ENCODE assay signal across 8 cellular contexts in the genomic region with DNA sequence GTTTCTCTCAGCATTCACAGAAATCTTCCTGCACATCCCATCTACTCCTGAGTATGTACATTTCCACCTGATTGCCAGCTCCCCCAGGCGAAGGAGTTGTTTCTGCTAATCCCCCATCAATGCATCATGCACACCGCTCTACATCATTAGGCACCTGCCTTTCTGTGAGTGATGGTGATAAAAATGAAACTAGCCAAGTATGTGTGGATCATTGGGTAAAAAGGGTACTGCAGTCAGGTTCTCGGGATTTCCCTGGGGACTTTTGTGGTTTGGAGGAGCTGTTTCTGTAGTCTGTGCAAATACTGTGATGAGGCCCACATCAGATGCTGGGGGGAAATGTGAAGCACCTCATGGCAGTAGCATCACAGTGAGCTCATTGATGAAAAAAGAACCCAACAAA. TPM values are rescaled to one million over a fixed set of nuclear protein-coding genes. Genes with fewer than 3 reads are reported as not detected.
A peak's percentile ranks its signal among the peaks of the same experiment; 100 is the strongest.
DNase-seq lines count a peak whose midpoint lies in the region; ATAC-seq, FAIRE-seq and TF ChIP-seq lines count a peak whose summit lies in the region.

No MANE protein-coding gene starts in this region.

- POLR2A ChIA-PET in OCI-LY7 (lab: Charles Lee) = interaction anchor here (0.6 to 2.3 kb wide), 8 partner anchors 8 to 152 kb away, joined by 3 to 9 read pairs (median 4); no protein-coding TSS in a partner anchor

- no peak overlapping the region for H3K9ac ChIP-seq in astrocyte (ENCODE audit: low read length)
- no peak overlapping the region for H3K9ac ChIP-seq in smooth muscle cell (ENCODE audit: low read depth)

- H3K9me2 ChIP-seq in OCI-LY7 (ENCODE audit: insufficient read depth, low read length) = no peaks in the 10 kb centered on the region

- H2AFZ ChIP-seq in OCI-LY7 (ENCODE audit: low read length) (no peak overlapping the region), astrocyte (ENCODE audit: low read depth, low read length) (no peak overlapping the region), smooth muscle cell (ENCODE audit: low read depth) (no peak overlapping the region)

- no peaks in the 10 kb centered on the region for H3K27me3 Mint-ChIP-seq in astrocyte (ENCODE audit: low read depth, unreplicated experiment)

- H3K9me3 ChIP-seq in OCI-LY7 (ENCODE audit: low read length) = peaks cover 13% of the 10 kb centered on the region; the same call in 1 of the 2 replicates
- no peaks in the 10 kb centered on the region for H3K9me3 ChIP-seq in astrocyte (ENCODE audit: insufficient read depth, low read depth, low read length)
- no peaks in the 10 kb centered on the region for H3K9me3 ChIP-seq in smooth muscle cell (replicated peaks; ENCODE audit: low read depth)

- TF ChIP-seq CTCF in OCI-LY7 (conservative IDR thresholded peaks at IDR 0.05; ENCODE audit: low read length) = no peak
- TF ChIP-seq CTCF in astrocyte (IDR thresholded peaks at IDR 0.05; ENCODE audit: insufficient read depth, low read depth, low read length) = no peak
- TF ChIP-seq CTCF in smooth muscle cell (IDR thresholded peaks at IDR 0.05; ENCODE audit: borderline replicate concordance, insufficient read depth, poor library complexity, severe bottlenecking) = no peak

- H4K20me1 ChIP-seq in OCI-LY7 (ENCODE audit: insufficient read depth, low read length) (no peaks in the 10 kb centered on the region), astrocyte (ENCODE audit: insufficient read depth, low read length) (no peaks in the 10 kb centered on the region), smooth muscle cell (ENCODE audit: low read depth) (no peaks in the 10 kb centered on the region)

- peaks cover 3% of the 10 kb centered on the region for H3K4me1 Mint-ChIP-seq in astrocyte (ENCODE audit: low read depth, unreplicated experiment)

- DNase-seq in OCI-LY7 (ENCODE audit: low spot score) (peak; percentile 40), astrocyte (ENCODE audit: low read depth) (peak; percentile 21), erythroblast (lab: John Stamatoyannopoulos, UW) (no peak), smooth muscle cell (lab: John Stamatoyannopoulos, UW; ENCODE audit: unreplicated experiment) (no peak), LoVo (ENCODE audit: low spot score) (no peak)
- peak; percentile 81 for DNase-seq in stimulated activated naive CD4-positive, alpha-beta T cell treated with Interleukin-2 at 50 U/mL for 16 hours (lab: John Stamatoyannopoulos, UW)

- H3K9me3 Mint-ChIP-seq in astrocyte (ENCODE audit: unreplicated experiment) = peaks cover 5% of the 10 kb centered on the region

- WGBS in smooth muscle cell (ENCODE audit: low lambda C conversion rate) = 84% methylated on average over 3 of the region's 3 CpGs

- H3K27ac ChIP-seq in OCI-LY7 (ENCODE audit: low read depth, low read length, poor library complexity, severe bottlenecking) = no peak overlapping the region
- no peak overlapping the region for H3K27ac ChIP-seq in astrocyte (ENCODE audit: low read depth, low read length)
- no peak overlapping the region for H3K27ac ChIP-seq in smooth muscle cell (ENCODE audit: low read depth)

- H3K36me3 ChIP-seq in OCI-LY7 (ENCODE audit: insufficient read depth, low read length) (0 out of 2 replicates have a peak, but pooled peaks cover 7% of the 10 kb centered on the region), astrocyte (ENCODE audit: insufficient read depth, low read length) (no peaks in the 10 kb centered on the region), smooth muscle cell (ENCODE audit: low read depth) (no peaks in the 10 kb centered on the region)

- H3K27me3 ChIP-seq in astrocyte (ENCODE audit: insufficient read depth, low read length) = no peaks in the 10 kb centered on the region
- H3K27me3 ChIP-seq in smooth muscle cell (ENCODE audit: low read depth) = no peaks in the 10 kb centered on the region

- H3K4me3 ChIP-seq in OCI-LY7 (ENCODE audit: low read depth, low read length, poor library complexity, severe bottlenecking) = no peak overlapping the region
- no peak overlapping the region for H3K4me3 ChIP-seq in astrocyte (ENCODE audit: insufficient read depth, low read depth, low read length)
- H3K4me3 ChIP-seq in smooth muscle cell = no peak overlapping the region

- H3K4me3 Mint-ChIP-seq in astrocyte (ENCODE audit: unreplicated experiment) = no peak overlapping the region

- no peak overlapping the region for H3K27ac Mint-ChIP-seq in astrocyte (ENCODE audit: unreplicated experiment)

- H3K79me2 ChIP-seq in OCI-LY7 (ENCODE audit: insufficient read depth, low read depth, low read length) = peaks cover 14% of the 10 kb centered on the region; the same call in 1 of the 2 replicates
- no peaks in the 10 kb centered on the region for H3K79me2 ChIP-seq in astrocyte (ENCODE audit: insufficient read depth, low read length)
- H3K79me2 ChIP-seq in smooth muscle cell (ENCODE audit: low read depth) = no peaks in the 10 kb centered on the region

- BruUV-seq in OCI-LY7 (replicated peaks; lab: Mats Ljungman, UMichigan) = no TSS peak

- CTCF ChIA-PET in OCI-LY7 (lab: Charles Lee; ENCODE audit: unreplicated experiment) = interaction anchor here (1.0 to 1.3 kb wide), 2 partner anchors 13 to 18 kb away, joined by 3 read pairs; no protein-coding TSS in a partner anchor

- peaks cover 34% of the 10 kb centered on the region for H3K4me1 ChIP-seq in OCI-LY7 (ENCODE audit: insufficient read depth, low read length, poor library complexity, severe bottlenecking)
- H3K4me1 ChIP-seq in astrocyte (ENCODE audit: insufficient read depth, low read length) = no peaks in the 10 kb centered on the region
- H3K4me1 ChIP-seq in smooth muscle cell (ENCODE audit: low read depth) = no peaks in the 10 kb centered on the region

- H3F3A ChIP-seq in smooth muscle cell (ENCODE audit: low read depth) = no peaks in the 10 kb centered on the region

- ATAC-seq in GM18870 (IDR thresholded peaks at IDR 0.05; ENCODE audit: unreplicated experiment) = peak; percentile 88
- peak; percentile 88 for ATAC-seq in HG02970 (IDR thresholded peaks at IDR 0.05; ENCODE audit: low FRiP score, unreplicated experiment)

- H3K36me3 Mint-ChIP-seq in astrocyte (ENCODE audit: low read depth, unreplicated experiment) = no peaks in the 10 kb centered on the region

- peak overlapping the region; percentile 63 for H3K4me2 ChIP-seq in OCI-LY7 (ENCODE audit: low read length)
- H3K4me2 ChIP-seq in astrocyte (ENCODE audit: low read length) = no peak overlapping the region
- no peak overlapping the region for H3K4me2 ChIP-seq in smooth muscle cell

- intact Hi-C loops in OCI-LY7 (cut with micrococcal nuclease; ENCODE audit: unreplicated experiment) = no loop called here

- FAIRE-seq in astrocyte (lab: Jason Lieb, UNC) = no peak

- no peak for TF ChIP-seq POLR2A in erythroblast (IDR thresholded peaks at IDR 0.05; ENCODE audit: low read length)

RNA-seq across cellular contexts. Expression of gene CAMK4, which starts 30.4 kb away (rescaled TPM):
- 36.5 and 40.2 TPM in 2 replicates for total RNA-seq in OCI-LY7 (2014; rRNA removed; shearing (Covaris generic))
- total RNA-seq in OCI-LY7 (2022) = 25.4 and 31.2 TPM in 2 replicates
- total RNA-seq in astrocyte = 3.5 and 3.8 TPM in 2 replicates
- total RNA-seq in smooth muscle cell = 0.85 and 3.6 TPM in 2 replicates
- 0.82 and 1.1 TPM in 2 replicates for polyA plus RNA-seq in smooth muscle cell

Comparison
In these comparisons a context has a peak if more than half of its experiments do, and no peak if none do; other contexts are left out.
1. DNase-seq: peak in OCI-LY7 (single experiment), astrocyte (single experiment) and stimulated activated naive CD4-positive, alpha-beta T cell treated with Interleukin-2 at 50 U/mL for 16 hours (single experiment); none in erythroblast (0 of 2), smooth muscle cell (single experiment) and LoVo (single experiment).